23 cellular contexts compared by ENCODE assay signal in genomic region chr3:64797000-64797399, GRCh38.
DNase-seq lines count a peak whose midpoint lies in the region; FAIRE-seq and TF ChIP-seq lines count a peak whose summit lies in the region.
"Had no signal": no experiment of that assay in that cellular context is flagged by ENCODE, and none has a peak within 500 bp of the region (broad histone marks: within the 10 kb centered on the region; RNA-seq: fewer than 3 reads in every experiment).

No MANE protein-coding gene starts in this region.

- H3K9me3 ChIP-seq in cardiac muscle cell (ENCODE audit: low read depth): no peaks in the 10 kb centered on the region
- no peaks in the 10 kb centered on the region for H3K9me3 ChIP-seq in right atrium auricular region
- no peaks in the 10 kb centered on the region for H3K9me3 ChIP-seq in H1 (ENCODE audit: insufficient read depth in 2 of 2, low read depth in 1 of 2, low read length in 1 of 2)
- H3K9me3 ChIP-seq in spleen: no peaks in the 10 kb centered on the region
- H3K9me3 ChIP-seq in sigmoid colon: no peaks in the 10 kb centered on the region
- H3K9me3 ChIP-seq: MG63, SJSA1 had no signal

- H3K4me1 Mint-ChIP-seq in activated naive CD4-positive, alpha-beta T cell treated with anti-CD3 and anti-CD28 coated beads, Interleukin-2, amount 10 ng/mL, durations not matched to agents 7 days and 5 days: no peaks in the 10 kb centered on the region
- H3K4me1 Mint-ChIP-seq: CD4-positive, alpha-beta memory T cell had no signal

- H3K9ac ChIP-seq in H1 (replicated peaks in 1 of 4; ENCODE audit: extremely low read depth in 1 of 4, low read depth in 3 of 4, low read length in 3 of 4) (no peak overlapping the region), mesendoderm (ENCODE audit: low read length) (no peak overlapping the region)
- H3K9ac ChIP-seq: GM23248 had no signal

- intact Hi-C loops in spleen (cut with DNase I; ENCODE audit: low total_unique reads) (no loop called here), sigmoid colon (cut with DNase I) (no loop called here)

- H3K79me2 ChIP-seq in H1 (ENCODE audit: control insufficient read depth in 1 of 2, insufficient read depth in 2 of 2, low read length in 2 of 2) (no peaks in the 10 kb centered on the region), mesendoderm (ENCODE audit: control insufficient read depth, insufficient read depth, low read length) (no peaks in the 10 kb centered on the region)

- H2BK12ac ChIP-seq in H1 (ENCODE audit: low read depth, low read length): no peak overlapping the region

- H3K36me3 ChIP-seq in cardiac muscle cell (no peaks in the 10 kb centered on the region), right atrium auricular region (no peaks in the 10 kb centered on the region), H1 (ENCODE audit: control insufficient read depth in 2 of 4, insufficient read depth in 4 of 4, low read length in 3 of 4) (no peaks in the 10 kb centered on the region), mesendoderm (ENCODE audit: control insufficient read depth, insufficient read depth, low read length) (no peaks in the 10 kb centered on the region), spleen (no peaks in the 10 kb centered on the region), sigmoid colon (peaks cover 0 to 21% (median 10%) of the 10 kb centered on the region in 4 donors)
- H3K36me3 ChIP-seq: MG63, SJSA1 had no signal

- no peak overlapping the region for H3K4me2 ChIP-seq in H1 (ENCODE audit: insufficient read depth in 1 of 2, low read depth in 2 of 2, low read length in 2 of 2)
- H3K4me2 ChIP-seq in mesendoderm (ENCODE audit: low read length): no peak overlapping the region

- CTCF ChIA-PET in H1 (lab: Charles Lee; ENCODE audit: partially characterized antibody): no interaction called here
- CTCF ChIA-PET in activated naive CD4-positive, alpha-beta T cell treated with anti-CD3 and anti-CD28 coated beads, Interleukin-2, amount 10 ng/mL, durations not matched to agents 7 days and 5 days (lab: Charles Lee): no interaction called here

- no peaks in the 10 kb centered on the region for H3K79me1 ChIP-seq in H1 (ENCODE audit: low read depth, low read length)
- H3K79me1 ChIP-seq in mesendoderm (ENCODE audit: low read length): no peaks in the 10 kb centered on the region

- no peaks in the 10 kb centered on the region for H3K36me3 Mint-ChIP-seq in activated naive CD4-positive, alpha-beta T cell treated with anti-CD3 and anti-CD28 coated beads, Interleukin-2, amount 10 ng/mL, durations not matched to agents 7 days and 5 days
- H3K36me3 Mint-ChIP-seq: CD4-positive, alpha-beta memory T cell had no signal

- no peak overlapping the region for H2BK5ac ChIP-seq in H1 (ENCODE audit: low read depth, low read length)
- H2BK5ac ChIP-seq in mesendoderm (ENCODE audit: low read length): peak overlapping the region; percentile 66

- no peaks in the 10 kb centered on the region for H3K27me3 Mint-ChIP-seq in activated naive CD4-positive, alpha-beta T cell treated with anti-CD3 and anti-CD28 coated beads, Interleukin-2, amount 10 ng/mL, durations not matched to agents 7 days and 5 days
- H3K27me3 Mint-ChIP-seq: CD4-positive, alpha-beta memory T cell had no signal

- no peak overlapping the region for H3K18ac ChIP-seq in H1 (ENCODE audit: extremely low read depth, low read length)
- H3K18ac ChIP-seq in mesendoderm (ENCODE audit: low read length): no peak overlapping the region

- H3K14ac ChIP-seq in H1 (ENCODE audit: insufficient read length): no peak overlapping the region

- no peak overlapping the region for H2BK20ac ChIP-seq in H1 (ENCODE audit: low read length)

- H3K9me3 Mint-ChIP-seq in activated naive CD4-positive, alpha-beta T cell treated with anti-CD3 and anti-CD28 coated beads, Interleukin-2, amount 10 ng/mL, durations not matched to agents 7 days and 5 days: peaks cover 6% of the 10 kb centered on the region

- no peak for FAIRE-seq in H1 (lab: Jason Lieb, UNC)
- FAIRE-seq: GM12878 had no signal

- no peaks in the 10 kb centered on the region for H4K20me1 ChIP-seq in H1 (replicated peaks in 1 of 2; ENCODE audit: control insufficient read depth in 1 of 2, insufficient read depth in 2 of 2, low read length in 2 of 2)

- no peak overlapping the region for H3K56ac ChIP-seq in H1 (replicated peaks; ENCODE audit: insufficient read length, low read depth, low read length)
- H3K56ac ChIP-seq in mesendoderm (ENCODE audit: low read length): no peak overlapping the region

- no peak overlapping the region for H3K4me3 Mint-ChIP-seq in activated naive CD4-positive, alpha-beta T cell treated with anti-CD3 and anti-CD28 coated beads, Interleukin-2, amount 10 ng/mL, durations not matched to agents 7 days and 5 days
- H3K4me3 Mint-ChIP-seq: CD4-positive, alpha-beta memory T cell had no signal

- no peak overlapping the region for H3K4ac ChIP-seq in H1 (replicated peaks; ENCODE audit: insufficient read length, low read depth, low read length)
- no peak overlapping the region for H3K4ac ChIP-seq in mesendoderm (ENCODE audit: low read depth, low read length)

- H3K4me3 ChIP-seq in cardiac muscle cell (no peak overlapping the region), right atrium auricular region (no peak overlapping the region), H1 (ENCODE audit: extremely low read depth in 1 of 4, insufficient read depth in 2 of 4, low read depth in 3 of 4, low read length in 4 of 4) (no peak overlapping the region), mesendoderm (ENCODE audit: low read length) (no peak overlapping the region), spleen (no peak overlapping the region), sigmoid colon (no peak overlapping the region)
- H3K4me3 ChIP-seq: GM12878, GM23248, MG63, SJSA1 had no signal

- TF ChIP-seq POLR2A in H1 (IDR thresholded peaks at IDR 0.05; ENCODE audit: control extremely low read depth in 1 of 2, low read depth in 2 of 2, low read length in 2 of 2) (no peak), spleen (IDR thresholded peaks at IDR 0.05) (no peak), sigmoid colon (IDR thresholded peaks at IDR 0.05) (no peak)

- H3K23ac ChIP-seq in H1 (ENCODE audit: insufficient read length): no peak overlapping the region
- no peak overlapping the region for H3K23ac ChIP-seq in mesendoderm (ENCODE audit: low read length)

- H2AK5ac ChIP-seq in H1 (ENCODE audit: low read depth, low read length): no peak overlapping the region
- peak overlapping the region; percentile 71 for H2AK5ac ChIP-seq in mesendoderm (ENCODE audit: low read length)

- DNase-seq in cardiac muscle cell (ENCODE audit: low read depth in 1 of 2, low spot score in 1 of 2) (no peak), right atrium auricular region (ENCODE audit: low spot score) (no peak), H1 (ENCODE audit: low read depth in 1 of 2, low spot score in 2 of 2) (no peak), mesendoderm (no peak), spleen (no peak), kidney tubule cell (ENCODE audit: low spot score) (no peak), sigmoid colon (no peak)
- DNase-seq in activated naive CD4-positive, alpha-beta T cell treated with anti-CD3 and anti-CD28 coated beads, Interleukin-2, amount 10 ng/mL, durations not matched to agents 7 days and 5 days: no peak
- DNase-seq: 8988T; CD4-positive, alpha-beta memory T cell; COR-L47; GM23248; HCEC 1CT; IMR-90; MG63; NCI-H1105 treated with DMSO at 0.1 percent for 48 hours; NCI-H146; NCI-H1930; NCI-H2107; NCI-H524; NCI-H774 had no signal

- H3K27me3 ChIP-seq in cardiac muscle cell (no peaks in the 10 kb centered on the region), right atrium auricular region (no peaks in the 10 kb centered on the region), H1 (replicated peaks in 1 of 4; ENCODE audit: control insufficient read depth in 3 of 4, extremely low read depth in 1 of 4, insufficient read depth in 3 of 4, low read length in 3 of 4) (peaks cover 0 to 2% (median 0%) of the 10 kb centered on the region in 4 experiments; a peak in 1 of 7 replicates), mesendoderm (ENCODE audit: insufficient read depth, low read length, poor library complexity) (no peaks in the 10 kb centered on the region), spleen (replicated peaks in 1 of 7) (no peaks in the 10 kb centered on the region), sigmoid colon (no peaks in the 10 kb centered on the region)
- H3K27me3 ChIP-seq: MG63, SJSA1 had no signal

- H3K27ac Mint-ChIP-seq in activated naive CD4-positive, alpha-beta T cell treated with anti-CD3 and anti-CD28 coated beads, Interleukin-2, amount 10 ng/mL, durations not matched to agents 7 days and 5 days: no peak overlapping the region
- H3K27ac Mint-ChIP-seq: CD4-positive, alpha-beta memory T cell had no signal

- H3K27ac ChIP-seq in cardiac muscle cell (peak overlapping the region; percentile 1), right atrium auricular region (peak overlapping the region in 1 of 2 donors; percentile 15), H1 (ENCODE audit: low read depth, low read length) (no peak overlapping the region), mesendoderm (ENCODE audit: low read depth, low read length) (no peak overlapping the region), spleen (peak overlapping the region in 6 of 8 donors; percentile 36 to 69 (median 56)), sigmoid colon (no peak overlapping the region)
- H3K27ac ChIP-seq: GM23248, SJSA1 had no signal

- no peak for TF ChIP-seq RAD21 in H1 (IDR thresholded peaks at IDR 0.05 in 1 of 2, conservative IDR thresholded peaks at IDR 0.05 in 1 of 2; ENCODE audit: low read depth in 2 of 2, low read length in 2 of 2)

- H2BK120ac ChIP-seq in H1 (replicated peaks; ENCODE audit: low read depth, low read length) (no peak overlapping the region), mesendoderm (ENCODE audit: low read depth, low read length) (no peak overlapping the region)

- 0 out of 2 replicates have a peak overlapping the region, but pooled peaks have one; percentile 4 for H2AFZ ChIP-seq in H1 (ENCODE audit: low read length)
- H2AFZ ChIP-seq: GM23248 had no signal

- H3K4me1 ChIP-seq in cardiac muscle cell (ENCODE audit: low read depth) (peaks cover 22% of the 10 kb centered on the region), right atrium auricular region (peaks cover 0 to 11% of the 10 kb centered on the region in 2 donors), H1 (replicated peaks in 1 of 4; ENCODE audit: control insufficient read depth in 3 of 4, insufficient read depth in 4 of 4, low read length in 3 of 4) (peaks cover 0 to 7% (median 5%) of the 10 kb centered on the region in 4 experiments; a peak in 3 of 7 replicates), mesendoderm (ENCODE audit: control insufficient read depth, low read depth, low read length) (peaks cover 10% of the 10 kb centered on the region), spleen (peaks cover 0 to 21% (median 6%) of the 10 kb centered on the region in 6 donors), sigmoid colon (peaks cover 0 to 14% (median 11%) of the 10 kb centered on the region in 4 donors)

- H4K8ac ChIP-seq in H1 (ENCODE audit: extremely low read depth, insufficient read depth, low read length) (no peak overlapping the region), mesendoderm (ENCODE audit: low read depth, low read length) (no peak overlapping the region)

- 85% methylated on average over 1 of the region's 1 CpG; no CpG with 5 or more reads in 1 of the 2 experiments for WGBS in H1 (ENCODE audit: extremely low coverage in 1 of 2, insufficient coverage in 1 of 2, insufficient read length in 1 of 2, insufficient replicate concordance in 2 of 2, low coverage in 1 of 2, low lambda C conversion rate in 2 of 2, missing lambda C conversion rate in 1 of 2), 2 experiments
- no CpG with 5 or more reads among the region's 1 CpG for WGBS in mesendoderm (ENCODE audit: extremely low coverage, insufficient coverage, low lambda C conversion rate)
- 71 to 80% (median 78%) methylated on average over 1 of the region's 1 CpG for WGBS in spleen, 5 donors
- WGBS in sigmoid colon, 2 donors: 93 to 98% methylated on average over 1 of the region's 1 CpG

- H4K5ac ChIP-seq in H1 (ENCODE audit: insufficient read length, low read depth, low read length): no peak overlapping the region
- H4K5ac ChIP-seq in mesendoderm (ENCODE audit: low read length): no peak overlapping the region

- H2BK15ac ChIP-seq in H1 (ENCODE audit: low read length) (no peak overlapping the region), mesendoderm (replicated peaks; ENCODE audit: low read depth) (no peak overlapping the region)

- TF ChIP-seq EP300 in H1 (IDR thresholded peaks at IDR 0.05; ENCODE audit: borderline replicate concordance in 1 of 2, low read depth in 2 of 2, low read length in 2 of 2): no peak
- no peak for TF ChIP-seq EP300 in sigmoid colon (IDR thresholded peaks at IDR 0.05)

- POLR2A ChIA-PET in H1 (lab: Charles Lee; ENCODE audit: partially characterized antibody): interaction anchor here (1.3 kb wide), 1 partner anchor 9 kb away, joined by 3 read pairs; no protein-coding TSS in a partner anchor

- H4K91ac ChIP-seq in H1 (replicated peaks; ENCODE audit: insufficient read length, low read length): no peak overlapping the region

- no peak for TF ChIP-seq CTCF in cardiac muscle cell (IDR thresholded peaks at IDR 0.05; ENCODE audit: low read depth, low read length)
- no peak for TF ChIP-seq CTCF in right atrium auricular region (IDR thresholded peaks at IDR 0.05)
- TF ChIP-seq CTCF in H1 (IDR thresholded peaks at IDR 0.05; ENCODE audit: control extremely low read depth in 1 of 3, insufficient read depth in 1 of 3, low read depth in 1 of 3, low read length in 3 of 3): no peak
- TF ChIP-seq CTCF in spleen (IDR thresholded peaks at IDR 0.05 in 8 of 11, conservative IDR thresholded peaks at IDR 0.05 in 3 of 11): no peak
- no peak for TF ChIP-seq CTCF in sigmoid colon (IDR thresholded peaks at IDR 0.05)

- no peaks in the 10 kb centered on the region for H3K23me2 ChIP-seq in H1 (ENCODE audit: low read depth, low read length)

Comparison
In these comparisons a context has a peak if more than half of its experiments do, and no peak if none do; other contexts are left out.
1. H3K27ac ChIP-seq: peak in cardiac muscle cell (single experiment) and spleen (6 of 8); none in H1 (single experiment), mesendoderm (single experiment) and sigmoid colon (0 of 4).